ENCODE assay signal across 13 cellular contexts in the genomic region with DNA sequence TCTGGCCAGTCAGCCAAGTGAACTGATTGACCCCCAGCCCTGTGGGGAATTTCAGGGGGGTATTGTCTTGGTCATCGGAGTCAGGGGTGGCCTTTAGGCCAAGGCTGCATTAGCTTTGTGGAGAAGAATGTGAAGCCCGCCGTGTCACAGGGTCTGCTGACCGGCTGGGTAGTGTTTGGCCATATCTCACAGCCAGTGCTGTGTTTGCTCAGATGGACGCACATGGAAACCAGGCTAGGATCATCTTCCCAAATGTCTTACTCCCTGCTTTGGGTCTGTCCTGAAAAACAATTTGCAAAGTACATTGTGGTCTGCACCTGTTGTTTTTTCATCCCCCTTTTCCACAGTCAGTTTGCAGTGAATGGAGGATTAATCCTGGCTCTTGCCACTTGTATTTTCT. TPM values are rescaled to one million over a fixed set of nuclear protein-coding genes. Genes with fewer than 3 reads are reported as not detected.
DNase-seq lines count a peak whose midpoint lies in the region; ATAC-seq and TF ChIP-seq lines count a peak whose summit lies in the region.
"Had no signal": no experiment of that assay in that cellular context is flagged by ENCODE, and none has a peak within 500 bp of the region (broad histone marks: within the 10 kb centered on the region; RNA-seq: fewer than 3 reads in every experiment).

No MANE protein-coding gene starts in this region.

- intact Hi-C loops in adrenal gland (cut with DNase I) (no loop called here), gastrocnemius medialis (cut with DNase I; ENCODE audit: low total_unique reads) (no loop called here)

- H3K27me3 ChIP-seq in adrenal gland = no peaks in the 10 kb centered on the region
- no peaks in the 10 kb centered on the region for H3K27me3 ChIP-seq in gastrocnemius medialis

- no peaks in the 10 kb centered on the region for H3K36me3 Mint-ChIP-seq in glutamatergic neuron (ENCODE audit: unreplicated experiment)

- H3K27me3 Mint-ChIP-seq in glutamatergic neuron (ENCODE audit: unreplicated experiment) = peaks cover 2% of the 10 kb centered on the region

- in situ Hi-C loops in gastrocnemius medialis (cut with MboI; ENCODE audit: low sequenced_read_pairs in 4 of 4) = no loop called here

- peaks cover 2% of the 10 kb centered on the region for H3K9me3 Mint-ChIP-seq in glutamatergic neuron (ENCODE audit: unreplicated experiment)

- H3K4me3 ChIP-seq in adrenal gland = no peak overlapping the region
- no peak overlapping the region for H3K4me3 ChIP-seq in gastrocnemius medialis

- peaks cover 17% of the 10 kb centered on the region for H3K4me1 Mint-ChIP-seq in glutamatergic neuron (ENCODE audit: low read depth, unreplicated experiment)

- 50 to 73% (median 63%) methylated on average over 4 to 5 of the region's 5 CpGs for WGBS in adrenal gland, 4 donors

- TF ChIP-seq CTCF in adrenal gland (IDR thresholded peaks at IDR 0.05) = no peak
- TF ChIP-seq CTCF in glutamatergic neuron (IDR thresholded peaks at IDR 0.05; ENCODE audit: partially characterized antibody, unreplicated experiment) = no peak
- no peak for TF ChIP-seq CTCF in gastrocnemius medialis (IDR thresholded peaks at IDR 0.05 in 4 of 5, conservative IDR thresholded peaks at IDR 0.05 in 1 of 5)

- H3K27ac ChIP-seq in adrenal gland (peak overlapping the region in 1 of 5 donors; percentile 36), gastrocnemius medialis (peak overlapping the region; percentile 79 to 92 (median 83))

- H3K4me3 Mint-ChIP-seq in glutamatergic neuron (ENCODE audit: unreplicated experiment) = no peak overlapping the region
- H3K4me3 Mint-ChIP-seq: CD14-positive monocyte had no signal

- H3K27ac Mint-ChIP-seq in glutamatergic neuron (ENCODE audit: unreplicated experiment) = peak overlapping the region; percentile 48

- H3K36me3 ChIP-seq in adrenal gland (replicated peaks in 1 of 2) (no peaks in the 10 kb centered on the region), gastrocnemius medialis (no peaks in the 10 kb centered on the region)

- H3K4me1 ChIP-seq in adrenal gland (replicated peaks in 1 of 2) (peaks cover 9 to 21% of the 10 kb centered on the region in 2 donors), gastrocnemius medialis (peaks cover 51 to 59% of the 10 kb centered on the region in 2 donors)
- H3K4me1 ChIP-seq: Caco-2 had no signal

- H3K9me3 ChIP-seq in adrenal gland (replicated peaks in 1 of 3) (no peaks in the 10 kb centered on the region), gastrocnemius medialis (no peaks in the 10 kb centered on the region)
- H3K9me3 ChIP-seq: Caco-2 had no signal

- no peak for TF ChIP-seq POLR2A in adrenal gland (IDR thresholded peaks at IDR 0.05)
- no peak for TF ChIP-seq POLR2A in gastrocnemius medialis (IDR thresholded peaks at IDR 0.05)

- DNase-seq in adrenal gland (peak in 4 of 7 donors; percentile 17 to 47 (median 34)), glutamatergic neuron (no peak), myocyte (ENCODE audit: low read depth) (peak; percentile 37), gastrocnemius medialis (no peak), iPS-NIHi7 (ENCODE audit: extremely low spot score) (no peak), NCI-H1436 treated with DMSO at 0.1 percent for 48 hours (lab: John Stamatoyannopoulos, UW) (no peak)
- DNase-seq in activated effector memory CD4-positive, alpha-beta T cell treated with Interleukin-2 at 50 U/mL for 16 hours = no peak
- DNase-seq: Caco-2, Karpas-422, NCI-H2029, NCI-H510A, RPMI8226 had no signal

- ATAC-seq in gastrocnemius medialis = peak; percentile 53 to 77

RNA-seq across cellular contexts. Expression of a gene that starts 13.0 kb away (rescaled TPM):
- total RNA-seq in adrenal gland = 10 to 100 TPM; 17.2 to 32.2 (median 27.0) TPM
- 10 to 100 TPM in 1 of 3 donors, 1 to 10 TPM in 2; 8.7 to 27.3 (median 8.9) TPM for polyA plus RNA-seq in adrenal gland
- 56.6 TPM for total RNA-seq in glutamatergic neuron (ENCODE audit: unreplicated experiment)
- total RNA-seq in myocyte = 21.6 and 21.8 TPM in 2 replicates
- 7.7 TPM for polyA plus RNA-seq in myocyte (2012)
- total RNA-seq in gastrocnemius medialis = 10 to 100 TPM; 40.1 to 61.2 (median 47.3) TPM

Comparison
In these comparisons a context has a peak if more than half of its experiments do, and no peak if none do; other contexts are left out.
1. DNase-seq: peak in adrenal gland (4 of 7) and myocyte (single experiment); none in glutamatergic neuron (single experiment), gastrocnemius medialis (0 of 2), iPS-NIHi7 (single experiment), NCI-H1436 treated with DMSO at 0.1 percent for 48 hours (single experiment) and activated effector memory CD4-positive, alpha-beta T cell treated with Interleukin-2 at 50 U/mL for 16 hours (single experiment).